Comparison of ENCODE assay signal across 22 cellular contexts in the genomic region with DNA sequence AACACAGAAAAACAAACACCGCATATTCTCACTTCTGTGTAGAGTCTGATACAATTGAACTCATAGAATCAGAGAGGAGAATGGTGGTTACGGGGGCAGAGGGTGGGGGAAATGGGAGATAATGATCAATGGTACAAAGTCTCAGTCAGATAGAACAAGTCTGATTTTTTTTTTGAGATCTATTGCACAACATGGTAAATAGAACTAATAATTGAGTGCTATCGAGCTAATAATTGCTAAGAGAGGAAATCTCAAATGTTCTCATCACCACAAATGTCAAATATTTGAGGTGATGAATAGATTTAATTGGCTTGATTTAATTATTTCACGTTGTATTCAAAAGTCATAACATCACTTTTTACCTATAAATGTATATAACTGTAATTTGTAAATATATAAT.
"Had no signal": no experiment of that assay in that cellular context is flagged by ENCODE, and none has a peak within 500 bp of the region (broad histone marks: within the 10 kb centered on the region; RNA-seq: fewer than 3 reads in every experiment).

No MANE protein-coding gene starts in this region.

- H3K4me2 ChIP-seq: hepatocyte had no signal

- H2AFZ ChIP-seq: hepatocyte had no signal

- ATAC-seq: effector memory CD8-positive, alpha-beta T cell; gastroesophageal sphincter; heart left ventricle; left colon; left lobe of liver; lower lobe of right lung; mucosa of descending colon had no signal

- H3K27me3 ChIP-seq: colonic mucosa, esophagus muscularis mucosa, foreskin keratinocyte, gastroesophageal sphincter, heart left ventricle, hepatocyte had no signal

- H3K9me3 ChIP-seq: colonic mucosa, esophagus muscularis mucosa, gastroesophageal sphincter, heart left ventricle, left ventricle myocardium inferior, lower lobe of right lung, mucosa of descending colon had no signal

- H3K36me3 ChIP-seq: colonic mucosa, esophagus muscularis mucosa, gastroesophageal sphincter, heart left ventricle, left ventricle myocardium inferior, lower lobe of right lung had no signal

- H3K4me3 ChIP-seq: colonic mucosa, esophagus muscularis mucosa, gastroesophageal sphincter, heart left ventricle, hepatocyte, left ventricle myocardium inferior, lower lobe of right lung, mucosa of descending colon had no signal

- H3K27ac ChIP-seq: colonic mucosa, esophagus muscularis mucosa, foreskin keratinocyte, gastroesophageal sphincter, heart left ventricle, hepatocyte, left ventricle myocardium inferior, lower lobe of right lung had no signal

- DNase-seq: colonic mucosa; cortex of kidney; effector CD8-positive, alpha-beta T cell; effector memory CD8-positive, alpha-beta T cell; endodermal cell; foreskin keratinocyte; heart left ventricle; hypothalamus; immature natural killer cell; islet precursor cell; kidney; kidney glomerular epithelial cell; left colon; left ventricle myocardium inferior; lower lobe of right lung; mesenchymal stem cell; mucosa of descending colon; naive B cell had no signal

- H3K4me1 ChIP-seq: colonic mucosa, esophagus muscularis mucosa, gastroesophageal sphincter, heart left ventricle, left ventricle myocardium inferior, lower lobe of right lung had no signal
